Comparison of ENCODE assay signal across 20 cellular contexts in genomic region chr6:119830494-119831295, GRCh38.
DNase-seq lines count a peak whose midpoint lies in the region; ATAC-seq, FAIRE-seq and TF ChIP-seq lines count a peak whose summit lies in the region.
"Had no signal": no experiment of that assay in that cellular context is flagged by ENCODE, and none has a peak within 500 bp of the region (broad histone marks: within the 10 kb centered on the region; RNA-seq: fewer than 3 reads in every experiment).

No MANE protein-coding gene starts in this region.

- intact Hi-C loops in K562 (cut with micrococcal nuclease) = no loop called here
- intact Hi-C loops in kidney (cut with DNase I) = no loop called here
- intact Hi-C loops in vagina (cut with DNase I) = no loop called here

- no peaks in the 10 kb centered on the region for H3K27me3 ChIP-seq in K562 (ENCODE audit: control insufficient read depth in 2 of 2, insufficient read depth in 2 of 2, low read length in 2 of 2)
- no peaks in the 10 kb centered on the region for H3K27me3 ChIP-seq in vagina
- H3K27me3 ChIP-seq in Karpas-422 (ENCODE audit: low read length) = no peaks in the 10 kb centered on the region
- H3K27me3 ChIP-seq: BLaER1 treated with 17β-estradiol and CSF1 and Interleukin-3, amounts not matched to agents 10 nM and 100 nM; SJSA1; spleen; tibial artery had no signal

- in situ Hi-C loops in K562 (cut with MboI) = no loop called here

- TF ChIP-seq RAD21 in K562 (CRISPR knock-in tag; conservative IDR thresholded peaks at IDR 0.05 in 1 of 2, IDR thresholded peaks at IDR 0.05 in 1 of 2) = no peak

- TF ChIP-seq CTCF in K562 (IDR thresholded peaks at IDR 0.05 in 2 of 3, conservative IDR thresholded peaks at IDR 0.05 in 1 of 3; ENCODE audit: insufficient read depth in 2 of 3, low read depth in 1 of 3, low read length in 3 of 3) (no peak), kidney (IDR thresholded peaks at IDR 0.05; ENCODE audit: borderline replicate concordance, extremely low read depth, insufficient read depth) (no peak), vagina (IDR thresholded peaks at IDR 0.05) (no peak)

- DNase-seq in NCI-H1417 (lab: John Stamatoyannopoulos, UW) (peak in 2 of 3 experiments; percentile 25 to 57), NCI-H1417 treated with DMSO at 0.1 percent for 48 hours (lab: John Stamatoyannopoulos, UW) (no peak), K562 (ENCODE audit: extremely low read depth in 1 of 4, low spot score in 3 of 4) (peak in 1 of 4 experiments; percentile 34), kidney (no peak), vagina (ENCODE audit: extremely low spot score in 2 of 2) (no peak), OCI-M1 (lab: John Stamatoyannopoulos, UW) (no peak), Karpas-422 (no peak), Kasumi-1 (lab: John Stamatoyannopoulos, UW) (no peak)
- DNase-seq: 8988T; activated CD4-positive, alpha-beta T cell treated with anti-CD3 and anti-CD28 coated beads for 1 hour; activated CD8-positive, alpha-beta memory T cell treated with anti-CD3 and anti-CD28 coated beads, Interleukin-2, amount 10 ng/mL, durations not matched to agents 7 days and 5 days; activated effector memory CD4-positive, alpha-beta T cell treated with anti-CD3 and anti-CD28 coated beads, Interleukin-2, amount 50 U/mL, for 16 hours; GOT3; NCI-H146; NCI-H446; spleen; tibial artery had no signal

- peak overlapping the region; percentile 6; the same call in 1 of the 2 replicates for H3K4me2 ChIP-seq in K562 (ENCODE audit: insufficient read depth, low read length)
- no peak overlapping the region for H3K4me2 ChIP-seq in Karpas-422 (ENCODE audit: low read depth, low read length, poor library complexity, severe bottlenecking)

- no peaks in the 10 kb centered on the region for H3K36me3 ChIP-seq in K562 (ENCODE audit: control insufficient read depth, insufficient read depth, low read length)
- H3K36me3 ChIP-seq in kidney (ENCODE audit: control insufficient read depth in 1 of 2, insufficient read depth in 2 of 2, low read length in 2 of 2) = no peaks in the 10 kb centered on the region
- H3K36me3 ChIP-seq in vagina = no peaks in the 10 kb centered on the region
- H3K36me3 ChIP-seq in Karpas-422 (ENCODE audit: insufficient read depth, low read length) = no peaks in the 10 kb centered on the region
- H3K36me3 ChIP-seq: BLaER1 treated with 17β-estradiol and CSF1 and Interleukin-3, amounts not matched to agents 10 nM and 100 nM; SJSA1; spleen; tibial artery had no signal

- no peak overlapping the region for H3K9ac ChIP-seq in K562 (ENCODE audit: insufficient read depth in 1 of 2, low read depth in 2 of 2, low read length in 2 of 2)
- H3K9ac ChIP-seq in kidney (ENCODE audit: low read length in 2 of 2) = peak overlapping the region in 1 of 2 donors; percentile 24
- no peak overlapping the region for H3K9ac ChIP-seq in Karpas-422 (ENCODE audit: low read length)
- H3K9ac ChIP-seq: BLaER1 treated with 17β-estradiol and CSF1 and Interleukin-3, amounts not matched to agents 10 nM and 100 nM had no signal

- TF ChIP-seq POLR2A in K562 (conservative IDR thresholded peaks at IDR 0.05) (no peak), vagina (IDR thresholded peaks at IDR 0.05) (no peak)

- H3K79me2 ChIP-seq in K562 (ENCODE audit: control insufficient read depth, insufficient read depth, low read length) (no peaks in the 10 kb centered on the region), Karpas-422 (ENCODE audit: low read length) (no peaks in the 10 kb centered on the region)

- no peak overlapping the region for H3K4me3 ChIP-seq in K562
- H3K4me3 ChIP-seq in kidney (ENCODE audit: low read length in 2 of 2) = peak overlapping the region in 1 of 2 donors; percentile 12
- H3K4me3 ChIP-seq in vagina = no peak overlapping the region
- no peak overlapping the region for H3K4me3 ChIP-seq in Karpas-422 (ENCODE audit: low read length)
- H3K4me3 ChIP-seq: BLaER1 treated with 17β-estradiol and CSF1 and Interleukin-3, amounts not matched to agents 10 nM and 100 nM; SJSA1; spleen; tibial artery had no signal

- H3K9me1 ChIP-seq in K562 (ENCODE audit: control insufficient read depth, insufficient read depth, low read length) = no peaks in the 10 kb centered on the region

- H4K20me1 ChIP-seq in K562 (replicated peaks; ENCODE audit: control insufficient read depth, insufficient read depth, low read length) = no peaks in the 10 kb centered on the region
- H4K20me1 ChIP-seq in Karpas-422 (ENCODE audit: insufficient read depth, low read depth, low read length) = no peaks in the 10 kb centered on the region
- H4K20me1 ChIP-seq: BLaER1 treated with 17β-estradiol and CSF1 and Interleukin-3, amounts not matched to agents 10 nM and 100 nM had no signal

- peak; percentile 67 for ATAC-seq in K562
- ATAC-seq: activated CD8-positive, alpha-beta memory T cell treated with anti-CD3 and anti-CD28 coated beads, Interleukin-2, amount 10 ng/mL, durations not matched to agents 7 days and 5 days had no signal

- peaks cover 0 to 4% of the 10 kb centered on the region in 2 experiments; a peak in 1 of 5 replicates for H3K4me1 ChIP-seq in K562 (replicated peaks in 1 of 2; ENCODE audit: control insufficient read depth in 2 of 2, insufficient read depth in 2 of 2, low read length in 2 of 2)
- H3K4me1 ChIP-seq in kidney (ENCODE audit: control insufficient read depth in 1 of 2, insufficient read depth in 1 of 2, low read depth in 1 of 2, low read length in 2 of 2) = peaks cover 0 to 4% of the 10 kb centered on the region in 2 donors
- H3K4me1 ChIP-seq in vagina = no peaks in the 10 kb centered on the region
- H3K4me1 ChIP-seq in Karpas-422 (ENCODE audit: low read length) = no peaks in the 10 kb centered on the region
- H3K4me1 ChIP-seq: SJSA1, spleen, tibial artery had no signal

- POLR2A ChIA-PET in K562 (lab: Yijun Ruan, JAX) = no interaction called here

- FAIRE-seq in K562 (lab: Jason Lieb, UNC) (no peak), kidney (lab: Jason Lieb, UNC) (no peak)
- FAIRE-seq: endometrium had no signal

- CTCF ChIA-PET in K562 (lab: Yijun Ruan, JAX; ENCODE audit: low intra/inter-chr PET ratio) = no interaction called here

- no peaks in the 10 kb centered on the region for H3K9me3 ChIP-seq in K562 (replicated peaks; ENCODE audit: control insufficient read depth, insufficient read depth, low read depth, low read length)
- no peaks in the 10 kb centered on the region for H3K9me3 ChIP-seq in kidney (ENCODE audit: control insufficient read depth in 1 of 2, low read length in 2 of 2)
- H3K9me3 ChIP-seq in vagina = no peaks in the 10 kb centered on the region
- H3K9me3 ChIP-seq in Karpas-422 (ENCODE audit: low read length) = no peaks in the 10 kb centered on the region; the same call in 1 of the 2 replicates
- H3K9me3 ChIP-seq: BLaER1 treated with 17β-estradiol and CSF1 and Interleukin-3, amounts not matched to agents 10 nM and 100 nM; SJSA1; spleen; tibial artery had no signal

- TF ChIP-seq EP300 in K562 (IDR thresholded peaks at IDR 0.05; ENCODE audit: low read length) = no peak

- 0% methylated on average over 5 of the region's 5 CpGs for WGBS in K562 (ENCODE audit: insufficient coverage, low coverage, missing lambda C conversion rate)

- H2AFZ ChIP-seq in K562 (ENCODE audit: low read depth, low read length) (0 out of 2 replicates have a peak overlapping the region, but pooled peaks have one; percentile 2), Karpas-422 (ENCODE audit: low read length) (no peak overlapping the region)

- no peaks in the 10 kb centered on the region for H3K9me2 ChIP-seq in Karpas-422 (replicated peaks; ENCODE audit: insufficient read depth, low read length)

- BruUV-seq in K562 (replicated peaks; lab: Mats Ljungman, UMichigan) = no TSS peak

- H3K27ac ChIP-seq in K562 (ENCODE audit: extremely low read depth, low read depth, low read length) (no peak overlapping the region), kidney (ENCODE audit: low read depth in 2 of 2, low read length in 2 of 2) (peak overlapping the region; percentile 7 to 28), vagina (peak overlapping the region; percentile 31), Karpas-422 (ENCODE audit: low read length) (no peak overlapping the region)
- H3K27ac ChIP-seq: BLaER1 treated with 17β-estradiol and CSF1 and Interleukin-3, amounts not matched to agents 10 nM and 100 nM; SJSA1; spleen; tibial artery had no signal

TF ChIP-seq in K562, 482 proteins besides CTCF, POLR2A, EP300 and RAD21 (continues in another document):
- TF ChIP-seq FOXA3 (CRISPR knock-in tag; conservative IDR thresholded peaks at IDR 0.05 in 1 of 2, IDR thresholded peaks at IDR 0.05 in 1 of 2) (no peak), ZNF146 (CRISPR knock-in tag; IDR thresholded peaks at IDR 0.05; ENCODE audit: unreplicated experiment) (no peak), DEAF1 (CRISPR knock-in tag; IDR thresholded peaks at IDR 0.05) (no peak), LEF1 (IDR thresholded peaks at IDR 0.05) (no peak), ZBTB33 (CRISPR knock-in tag; IDR thresholded peaks at IDR 0.05) (no peak), MCM3 (IDR thresholded peaks at IDR 0.05) (no peak), ZFP1 (CRISPR knock-in tag; IDR thresholded peaks at IDR 0.05) (no peak), ZNF695 (CRISPR knock-in tag; IDR thresholded peaks at IDR 0.05) (no peak)

Comparison
In these comparisons a context has a peak if more than half of its experiments do, and no peak if none do; other contexts are left out.
1. DNase-seq: peak in NCI-H1417 (2 of 3); none in NCI-H1417 treated with DMSO at 0.1 percent for 48 hours (single experiment), kidney (single experiment), vagina (0 of 2), OCI-M1 (single experiment), Karpas-422 (single experiment) and Kasumi-1 (0 of 2).
2. H3K27ac ChIP-seq: peak in kidney (2 of 2) and vagina (single experiment); none in K562 (single experiment) and Karpas-422 (single experiment).